21 cellular contexts compared by ENCODE assay signal in the genomic region with DNA sequence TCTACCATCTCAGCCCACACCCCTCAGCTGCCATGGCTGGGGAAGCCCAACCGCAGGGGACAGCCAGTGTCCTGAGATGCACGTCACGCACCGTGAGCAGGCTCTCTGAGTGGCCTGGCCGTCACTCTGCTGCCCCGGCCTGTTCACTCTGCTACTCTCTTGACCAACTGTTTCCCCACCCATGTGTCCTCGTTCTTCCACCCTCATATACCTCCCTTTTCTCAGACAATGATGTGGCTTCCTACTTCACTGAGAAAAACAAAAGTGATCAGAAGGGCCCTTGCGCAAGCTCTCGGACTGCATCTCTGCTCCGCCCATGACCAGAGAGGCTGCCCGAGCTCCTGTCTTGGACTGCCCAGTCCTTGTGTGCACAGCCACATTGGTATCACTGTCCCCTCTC. TPM values are rescaled to one million over a fixed set of nuclear protein-coding genes. Genes with fewer than 3 reads are reported as not detected.
A peak's percentile ranks its signal among the peaks of the same experiment; 100 is the strongest.
DNase-seq lines count a peak whose midpoint lies in the region; ATAC-seq and TF ChIP-seq lines count a peak whose summit lies in the region.
"Had no signal": no experiment of that assay in that cellular context is flagged by ENCODE, and none has a peak within 500 bp of the region (broad histone marks: within the 10 kb centered on the region; RNA-seq: fewer than 3 reads in every experiment).

No MANE protein-coding gene starts in this region.

- no peak overlapping the region for H3K4me3 ChIP-seq in CD8-positive, alpha-beta T cell (ENCODE audit: low read depth, low read length)
- H3K4me3 ChIP-seq in thyroid gland (replicated peaks in 1 of 3) = no peak overlapping the region
- H3K4me3 ChIP-seq: HAP-1 had no signal

- peaks cover 24% of the 10 kb centered on the region for H3K4me1 ChIP-seq in CD8-positive, alpha-beta T cell (ENCODE audit: insufficient read depth, low read length)
- peaks cover 13 to 14% of the 10 kb centered on the region in 2 donors for H3K4me1 ChIP-seq in thyroid gland

- CTCF ChIA-PET in CD8-positive, alpha-beta T cell (lab: Charles Lee) = interaction anchor here (1.9 to 10.4 kb wide), 2 partner anchors 16 to 26 kb away, joined by 8 to 72 read pairs; no protein-coding TSS in a partner anchor

- no peaks in the 10 kb centered on the region for H3K27me3 Mint-ChIP-seq in T-helper 1 cell treated with Interleukin-12 subunit alpha and Interleukin-12 subunit beta and Interleukin-4 antibody, amounts not matched to agents 30 μg/mL and 1 μg/mL, for 36 hours (ENCODE audit: low read depth)
- H3K27me3 Mint-ChIP-seq in CD8-positive, alpha-beta T cell (ENCODE audit: low read depth) = no peaks in the 10 kb centered on the region
- no peaks in the 10 kb centered on the region for H3K27me3 Mint-ChIP-seq in activated T-helper 17 cell treated with anti-CD3 and anti-CD28 coated beads, Interleukin-2, amount 50 U/mL, for 72 hours
- H3K27me3 Mint-ChIP-seq in naive thymus-derived CD8-positive, alpha-beta T cell = no peaks in the 10 kb centered on the region

- no peaks in the 10 kb centered on the region for H3K9me3 Mint-ChIP-seq in T-helper 1 cell treated with Interleukin-12 subunit alpha and Interleukin-12 subunit beta and Interleukin-4 antibody, amounts not matched to agents 30 μg/mL and 1 μg/mL, for 36 hours
- H3K9me3 Mint-ChIP-seq in CD8-positive, alpha-beta T cell = no peaks in the 10 kb centered on the region
- no peaks in the 10 kb centered on the region for H3K9me3 Mint-ChIP-seq in activated T-helper 17 cell treated with anti-CD3 and anti-CD28 coated beads, Interleukin-2, amount 50 U/mL, for 72 hours
- no peaks in the 10 kb centered on the region for H3K9me3 Mint-ChIP-seq in naive thymus-derived CD8-positive, alpha-beta T cell
- H3K9me3 Mint-ChIP-seq: activated naive CD4-positive, alpha-beta T cell treated with anti-CD3 and anti-CD28 coated beads for 36 hours had no signal

- ATAC-seq in CD8-positive, alpha-beta T cell = no peak
- ATAC-seq in activated T-helper 17 cell treated with anti-CD3 and anti-CD28 coated beads, Interleukin-2, amount 50 U/mL, for 72 hours (replicated peaks) = no peak
- no peak for ATAC-seq in naive thymus-derived CD8-positive, alpha-beta T cell
- ATAC-seq: PC-3 had no signal

- H3K27ac ChIP-seq in CD8-positive, alpha-beta T cell (ENCODE audit: low read depth, low read length) = no peak overlapping the region
- no peak overlapping the region for H3K27ac ChIP-seq in thyroid gland
- H3K27ac ChIP-seq: 22Rv1 had no signal

- H3K4me3 Mint-ChIP-seq in T-helper 1 cell treated with Interleukin-12 subunit alpha and Interleukin-12 subunit beta and Interleukin-4 antibody, amounts not matched to agents 30 μg/mL and 1 μg/mL, for 36 hours = no peak overlapping the region
- no peak overlapping the region for H3K4me3 Mint-ChIP-seq in CD8-positive, alpha-beta T cell
- H3K4me3 Mint-ChIP-seq in activated T-helper 17 cell treated with anti-CD3 and anti-CD28 coated beads, Interleukin-2, amount 50 U/mL, for 72 hours = no peak overlapping the region
- no peak overlapping the region for H3K4me3 Mint-ChIP-seq in naive thymus-derived CD8-positive, alpha-beta T cell
- H3K4me3 Mint-ChIP-seq: activated naive CD4-positive, alpha-beta T cell treated with anti-CD3 and anti-CD28 coated beads for 36 hours had no signal

- H3K36me3 Mint-ChIP-seq in T-helper 1 cell treated with Interleukin-12 subunit alpha and Interleukin-12 subunit beta and Interleukin-4 antibody, amounts not matched to agents 30 μg/mL and 1 μg/mL, for 36 hours (ENCODE audit: low read depth) = peaks cover 60% of the 10 kb centered on the region
- peaks cover 86% of the 10 kb centered on the region for H3K36me3 Mint-ChIP-seq in CD8-positive, alpha-beta T cell
- H3K36me3 Mint-ChIP-seq in activated T-helper 17 cell treated with anti-CD3 and anti-CD28 coated beads, Interleukin-2, amount 50 U/mL, for 72 hours (ENCODE audit: low read depth) = peaks cover 100% of the 10 kb centered on the region
- H3K36me3 Mint-ChIP-seq in naive thymus-derived CD8-positive, alpha-beta T cell = peaks cover 4 to 79% (median 31%) of the 10 kb centered on the region in 3 donors

- no peak for TF ChIP-seq CTCF in CD8-positive, alpha-beta T cell (IDR thresholded peaks at IDR 0.05)
- no peak for TF ChIP-seq CTCF in thyroid gland (IDR thresholded peaks at IDR 0.05)

- peak overlapping the region; percentile 52 for H3K27ac Mint-ChIP-seq in T-helper 1 cell treated with Interleukin-12 subunit alpha and Interleukin-12 subunit beta and Interleukin-4 antibody, amounts not matched to agents 30 μg/mL and 1 μg/mL, for 36 hours
- H3K27ac Mint-ChIP-seq in CD8-positive, alpha-beta T cell = peak overlapping the region; percentile 73
- peak overlapping the region; percentile 75 for H3K27ac Mint-ChIP-seq in activated T-helper 17 cell treated with anti-CD3 and anti-CD28 coated beads, Interleukin-2, amount 50 U/mL, for 72 hours
- peak overlapping the region; percentile 71 to 99 (median 88) for H3K27ac Mint-ChIP-seq in naive thymus-derived CD8-positive, alpha-beta T cell
- H3K27ac Mint-ChIP-seq: activated naive CD4-positive, alpha-beta T cell treated with anti-CD3 and anti-CD28 coated beads for 36 hours had no signal

- WGBS in thyroid gland, 2 donors = 93 to 94% methylated on average over 11 of the region's 11 CpGs

- POLR2A ChIA-PET in CD8-positive, alpha-beta T cell (lab: Charles Lee) = no interaction called here
- POLR2A ChIA-PET in naive thymus-derived CD8-positive, alpha-beta T cell (lab: Charles Lee) = interaction anchor here (1.0 to 1.1 kb wide), 2 partner anchors 8 to 158 kb away, joined by 3 read pairs; no protein-coding TSS in a partner anchor

- intact Hi-C loops in CD8-positive, alpha-beta T cell (cut with DNase I, micrococcal nuclease) = no loop called here
- intact Hi-C loops in thyroid gland (cut with DNase I) = no loop called here

- H3K27me3 ChIP-seq in CD8-positive, alpha-beta T cell (ENCODE audit: insufficient read depth, low read length) = no peaks in the 10 kb centered on the region
- no peaks in the 10 kb centered on the region for H3K27me3 ChIP-seq in thyroid gland

- H3K36me3 ChIP-seq in CD8-positive, alpha-beta T cell (ENCODE audit: insufficient read depth, low read length) = peaks cover 39% of the 10 kb centered on the region
- H3K36me3 ChIP-seq in thyroid gland = peaks cover 34 to 36% of the 10 kb centered on the region in 2 donors

- peaks cover 29% of the 10 kb centered on the region for H3K4me1 Mint-ChIP-seq in T-helper 1 cell treated with Interleukin-12 subunit alpha and Interleukin-12 subunit beta and Interleukin-4 antibody, amounts not matched to agents 30 μg/mL and 1 μg/mL, for 36 hours (ENCODE audit: low read depth)
- peaks cover 31% of the 10 kb centered on the region for H3K4me1 Mint-ChIP-seq in CD8-positive, alpha-beta T cell (ENCODE audit: low read depth)
- peaks cover 4% of the 10 kb centered on the region for H3K4me1 Mint-ChIP-seq in activated T-helper 17 cell treated with anti-CD3 and anti-CD28 coated beads, Interleukin-2, amount 50 U/mL, for 72 hours
- H3K4me1 Mint-ChIP-seq in naive thymus-derived CD8-positive, alpha-beta T cell = peaks cover 28 to 43% (median 32%) of the 10 kb centered on the region in 4 donors

- no peak for TF ChIP-seq POLR2A in thyroid gland (IDR thresholded peaks at IDR 0.05)

- no peak for DNase-seq in T-helper 1 cell
- peak in 1 of 7 experiments; percentile 44 for DNase-seq in CD8-positive, alpha-beta T cell
- DNase-seq in naive thymus-derived CD8-positive, alpha-beta T cell = no peak
- DNase-seq in NCI-H2227 (lab: John Stamatoyannopoulos, UW; ENCODE audit: unreplicated experiment) = no peak
- no peak for DNase-seq in NOMO-1 treated with dmso at 0.1 percent for 144 hours (lab: John Stamatoyannopoulos, UW; ENCODE audit: unreplicated experiment)
- no peak for DNase-seq in thyroid gland
- DNase-seq: activated CD4-positive, CD25-positive, alpha-beta regulatory T cell; activated naive CD4-positive, alpha-beta T cell treated with anti-CD3 and anti-CD28 coated beads for 36 hours; Calu3; Karpas-422; midbrain; NCI-H187 treated with DMSO at 0.1 percent for 48 hours; NCI-H2227 treated with DMSO at 0.1 percent for 48 hours; NCI-H774; PC-3; SIG-M5; small intestine had no signal

- no peaks in the 10 kb centered on the region for H3K9me3 ChIP-seq in CD8-positive, alpha-beta T cell (ENCODE audit: low read length)
- no peaks in the 10 kb centered on the region for H3K9me3 ChIP-seq in thyroid gland
- H3K9me3 ChIP-seq: HAP-1 had no signal

RNA-seq across cellular contexts. Expression of a gene that starts 47.6 kb away (rescaled TPM):
- total RNA-seq in CD8-positive, alpha-beta T cell = 100 to 1,000 TPM; 135 to 140 TPM
- 10 to 100 TPM; 67.2 to 73.9 TPM for total RNA-seq in activated T-helper 17 cell treated with anti-CD3 and anti-CD28 coated beads, Interleukin-2, amount 50 U/mL, for 72 hours
- 10 to 100 TPM; 68.1 to 77.0 TPM for total RNA-seq in naive thymus-derived CD8-positive, alpha-beta T cell
- polyA plus RNA-seq in naive thymus-derived CD8-positive, alpha-beta T cell = 10 to 100 TPM; 15.7 to 22.7 (median 17.2) TPM
- 10 to 100 TPM; 18.0 to 42.7 (median 30.7) TPM for total RNA-seq in thyroid gland
